1 cellular context compared by ENCODE assay signal in genomic region chr3:141260131-141260927, GRCh38.
TF ChIP-seq lines count a peak whose summit lies in the region.

No MANE protein-coding gene starts in this region.

TF ChIP-seq in WTC11, 78 proteins besides CTCF, POLR2A, EP300 and RAD21 (continued from another document):
- no peak for TF ChIP-seq PRDM15 (CRISPR knock-in tag; IDR thresholded peaks at IDR 0.05)
- TF ChIP-seq ZNF532 (CRISPR knock-in tag; IDR thresholded peaks at IDR 0.05; ENCODE audit: borderline replicate concordance) = no peak
- no peak for TF ChIP-seq ATF3 (CRISPR knock-in tag; conservative IDR thresholded peaks at IDR 0.05)
- TF ChIP-seq ETV6 (CRISPR knock-in tag; IDR thresholded peaks at IDR 0.05) = no peak
- no peak for TF ChIP-seq RORB (CRISPR knock-in tag; IDR thresholded peaks at IDR 0.05)
- TF ChIP-seq NFYB (CRISPR knock-in tag; conservative IDR thresholded peaks at IDR 0.05; ENCODE audit: low read depth) = no peak
- TF ChIP-seq MYBL2 (CRISPR knock-in tag; IDR thresholded peaks at IDR 0.05) = no peak
- no peak for TF ChIP-seq ZNF317 (CRISPR knock-in tag; IDR thresholded peaks at IDR 0.05; ENCODE audit: borderline replicate concordance, low read depth)
- TF ChIP-seq EMX1 (CRISPR knock-in tag; IDR thresholded peaks at IDR 0.05) = no peak
- no peak for TF ChIP-seq ESRRA (CRISPR knock-in tag; IDR thresholded peaks at IDR 0.05; ENCODE audit: borderline replicate concordance)
- no peak for TF ChIP-seq SP1 (CRISPR knock-in tag; conservative IDR thresholded peaks at IDR 0.05)
- TF ChIP-seq MXD4 (CRISPR knock-in tag; IDR thresholded peaks at IDR 0.05; ENCODE audit: borderline replicate concordance) = no peak
- TF ChIP-seq FOXJ3 (CRISPR knock-in tag; IDR thresholded peaks at IDR 0.05; ENCODE audit: borderline replicate concordance) = no peak
- no peak for TF ChIP-seq ZNF138 (CRISPR knock-in tag; conservative IDR thresholded peaks at IDR 0.05)
- no peak for TF ChIP-seq ZNF671 (CRISPR knock-in tag; IDR thresholded peaks at IDR 0.05)
- no peak for TF ChIP-seq ZNF423 (CRISPR knock-in tag; IDR thresholded peaks at IDR 0.05)
- no peak for TF ChIP-seq TEAD4 (CRISPR knock-in tag; IDR thresholded peaks at IDR 0.05)
- no peak for TF ChIP-seq IRF2 (CRISPR knock-in tag; IDR thresholded peaks at IDR 0.05; ENCODE audit: borderline replicate concordance, low read depth)
